Comparison of ENCODE assay signal across 30 cellular contexts in genomic region chr2:169089182-169089581, GRCh38. TPM values are rescaled to one million over a fixed set of nuclear protein-coding genes. Genes with fewer than 3 reads are reported as not detected.
"Had no signal": no experiment of that assay in that cellular context is flagged by ENCODE, and none has a peak within 500 bp of the region (broad histone marks: within the 10 kb centered on the region; RNA-seq: fewer than 3 reads in every experiment).

No MANE protein-coding gene starts in this region.

- H3K4me1 ChIP-seq: SJSA1 had no signal

- H3K9me3 ChIP-seq: Peyer's patch, SJSA1, SK-N-SH had no signal

- H3K4me3 ChIP-seq: K562, MG63, Peyer's patch, SJSA1 had no signal

- H3K27me3 ChIP-seq: MG63, Peyer's patch, SJSA1 had no signal

- H3K27ac ChIP-seq: Peyer's patch, SJSA1 had no signal

- H3K9ac ChIP-seq: SK-N-SH had no signal

- H3K36me3 ChIP-seq: MG63, Peyer's patch, SJSA1 had no signal

- FAIRE-seq: K562, TTC549 had no signal

- H3K4me2 ChIP-seq: SK-N-SH had no signal

- DNase-seq: activated B cell treated with CpG ODN at 0.5 μM for 24 hours; activated CD4-positive, alpha-beta memory T cell treated with anti-CD3 and anti-CD28 coated beads for 36 hours; activated CD4-positive, alpha-beta T cell treated with anti-CD3 and anti-CD28 coated beads for 4 hours; activated CD4-positive, alpha-beta T cell treated with anti-CD3 and anti-CD28 coated beads, Interleukin-2, amount 50 U/mL, for 1 hour; activated CD4-positive, CD25-positive, alpha-beta regulatory T cell treated with anti-CD3 and anti-CD28 coated beads, Interleukin-2, amount 50 U/mL, for 72 hours; activated CD8-positive, alpha-beta memory T cell treated with anti-CD3 and anti-CD28 coated beads, Interleukin-2, amount 50 U/mL, for 4 hours; activated naive CD4-positive, alpha-beta T cell treated with anti-CD3 and anti-CD28 coated beads, Interleukin-2, amount 10 ng/mL, durations not matched to agents 7 days and 5 days; activated naive CD8-positive, alpha-beta T cell treated with anti-CD3 and anti-CD28 coated beads, Interleukin-2, amount 50 U/mL, for 24 hours; activated T-cell treated with anti-CD3 and anti-CD28 coated beads for 4 hours; activated T-cell treated with anti-CD3 and anti-CD28 coated beads, Interleukin-2, amount 50 U/mL, for 4 hours; anterior cingulate cortex; MG63; NCI-H1048; NCI-H1105 treated with DMSO at 0.1 percent for 48 hours; NCI-H1436; NCI-H1694; NCI-H1930; NCI-H2081 treated with DMSO at 0.1 percent for 48 hours; NCI-H510A; NCI-H526; PC-3; Peyer's patch; RPMI8226; SHP77 treated with DMSO at 0.1 percent for 48 hours; SK-N-SH had no signal

RNA-seq across cellular contexts. Expression of gene DHRS9, which starts 19.8 kb away (rescaled TPM):
- total RNA-seq: chondrocyte had no signal
- polyA plus RNA-seq: SK-N-SH had no signal

RNA-seq across cellular contexts. Expression of gene ABCB11, which starts 58.1 kb away (rescaled TPM):
- total RNA-seq: activated B cell treated with CpG ODN at 0.5 μM for 24 hours; activated CD4-positive, alpha-beta memory T cell treated with anti-CD3 and anti-CD28 coated beads for 36 hours; activated T-cell treated with anti-CD3 and anti-CD28 coated beads, Interleukin-2, amount 50 U/mL, for 4 hours; activated T-helper 1 cell treated with anti-CD3 and anti-CD28 coated beads, Interleukin-12 subunit alpha, Interleukin-12 subunit beta, Interleukin-2, Interleukin-4 antibody, amounts not matched to agents 30 ng/mL and 10 ng/mL and 1 ng/mL, durations not matched to agents 14 hours and 24 hours and 36 hours; chondrocyte; SJSA1 had no signal
- polyA plus RNA-seq: SK-N-SH had no signal
